ENCODE assay signal across 20 cellular contexts in the genomic region with DNA sequence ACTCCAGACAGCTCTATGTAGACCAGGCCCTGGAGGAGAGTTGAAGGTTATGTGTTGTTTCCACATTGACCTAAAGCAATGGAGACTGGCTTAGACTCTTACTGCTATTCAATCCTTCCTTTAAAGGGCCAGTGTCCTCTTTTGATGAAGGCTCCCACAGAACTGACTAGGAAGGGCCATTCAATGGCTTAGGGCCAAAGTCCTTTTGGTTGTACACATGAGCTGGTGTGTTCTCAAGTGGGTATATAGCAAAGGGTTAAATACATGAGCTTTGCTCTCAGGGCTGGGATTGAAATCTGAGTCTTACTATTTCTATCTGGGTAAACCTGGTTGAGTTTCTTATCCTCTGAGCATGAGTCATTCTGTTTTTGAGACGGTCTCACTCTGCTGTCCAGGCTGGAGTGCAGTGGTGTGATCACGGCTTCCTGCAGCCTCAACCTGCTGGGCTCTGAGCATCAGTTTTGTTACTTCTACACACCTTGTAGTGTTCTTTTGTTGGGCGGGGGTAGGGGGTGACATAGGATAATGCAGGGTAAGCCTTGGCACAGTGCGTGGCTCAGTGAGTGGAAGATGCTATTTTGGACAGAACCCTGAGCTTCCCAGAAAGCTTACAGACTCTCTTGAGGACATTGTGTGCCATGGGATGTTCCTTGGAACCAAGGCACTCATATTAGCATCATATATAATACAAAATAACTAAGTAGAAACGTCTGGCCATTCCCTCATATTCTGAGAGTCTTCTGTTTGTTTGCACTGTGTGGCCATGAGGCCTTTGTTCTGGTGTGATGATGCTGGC.
A peak's percentile ranks its signal among the peaks of the same experiment; 100 is the strongest.
DNase-seq lines count a peak whose midpoint lies in the region; FAIRE-seq and TF ChIP-seq lines count a peak whose summit lies in the region.
"Had no signal": no experiment of that assay in that cellular context is flagged by ENCODE, and none has a peak within 500 bp of the region (broad histone marks: within the 10 kb centered on the region; RNA-seq: fewer than 3 reads in every experiment).

No MANE protein-coding gene starts in this region.

- in situ Hi-C loops in HAP-1 (cut with MboI; ENCODE audit: low sequenced_read_pairs): no loop called here

- no peak for TF ChIP-seq POLR2A in breast epithelium (IDR thresholded peaks at IDR 0.05)

- no peaks in the 10 kb centered on the region for H3K4me1 Mint-ChIP-seq in MCF 10A (ENCODE audit: insufficient read depth, unreplicated experiment)
- H3K4me1 Mint-ChIP-seq: memory B cell, neural crest cell had no signal

- TF ChIP-seq CTCF in MCF 10A (IDR thresholded peaks at IDR 0.05; ENCODE audit: unreplicated experiment) (no peak), breast epithelium (IDR thresholded peaks at IDR 0.05) (no peak), foreskin fibroblast (IDR thresholded peaks at IDR 0.05; ENCODE audit: low read depth, low read length) (no peak)

- no peak for FAIRE-seq in small intestine (lab: Jason Lieb, UNC)
- FAIRE-seq: GM18507 had no signal

- no peak overlapping the region for H3K4me3 Mint-ChIP-seq in MCF 10A (ENCODE audit: unreplicated experiment)
- H3K4me3 Mint-ChIP-seq: activated CD8-positive, alpha-beta T cell treated with anti-CD3 and anti-CD28 coated beads for 36 hours; CD8-positive, alpha-beta T cell; dendritic cell treated with granulocyte-macrophage colony-stimulating factor and Interleukin-4, amounts not matched to agents 40 ng/mL and 50 ng/mL, for 4 days; memory B cell; neural crest cell had no signal

- H3K27me3 Mint-ChIP-seq in MCF 10A (ENCODE audit: insufficient read depth, unreplicated experiment): no peaks in the 10 kb centered on the region

- peak overlapping the region; percentile 21 for H3K27ac Mint-ChIP-seq in MCF 10A (ENCODE audit: low read depth, unreplicated experiment)
- H3K27ac Mint-ChIP-seq: activated CD8-positive, alpha-beta T cell treated with anti-CD3 and anti-CD28 coated beads for 36 hours; CD8-positive, alpha-beta T cell; dendritic cell treated with granulocyte-macrophage colony-stimulating factor and Interleukin-4, amounts not matched to agents 40 ng/mL and 50 ng/mL, for 4 days; memory B cell had no signal

- H3K4me3 ChIP-seq in breast epithelium (no peak overlapping the region), foreskin fibroblast (ENCODE audit: low read depth in 1 of 2, low read length in 2 of 2) (no peak overlapping the region), small intestine (ENCODE audit: low read depth in 1 of 2, low read length in 2 of 2) (no peak overlapping the region), HAP-1 (no peak overlapping the region)
- H3K4me3 ChIP-seq: thyroid gland had no signal

- peaks cover 41% of the 10 kb centered on the region for H3K36me3 Mint-ChIP-seq in MCF 10A (ENCODE audit: insufficient read depth, unreplicated experiment)

- POLR2A ChIA-PET in MCF 10A (lab: Yijun Ruan, JAX): interaction anchor here (0.5 to 0.8 kb wide), 2 partner anchors 298 to 308 kb away, joined by 3 read pairs; no protein-coding TSS in a partner anchor

- peaks cover 1% of the 10 kb centered on the region for H3K9me3 Mint-ChIP-seq in MCF 10A (ENCODE audit: unreplicated experiment)
- H3K9me3 Mint-ChIP-seq: dendritic cell treated with granulocyte-macrophage colony-stimulating factor and Interleukin-4, amounts not matched to agents 40 ng/mL and 50 ng/mL, for 4 days had no signal

- H3K36me3 ChIP-seq in breast epithelium (peaks cover 8% of the 10 kb centered on the region), small intestine (ENCODE audit: control insufficient read depth in 2 of 2, insufficient read depth in 2 of 2, low read length in 2 of 2) (peaks cover 6 to 7% of the 10 kb centered on the region in 2 donors), HAP-1 (replicated peaks) (peaks cover 25% of the 10 kb centered on the region)

- no TSS peak for BruUV-seq in MCF 10A (replicated peaks; lab: Mats Ljungman, UMichigan)

- intact Hi-C loops in MCF 10A (cut with micrococcal nuclease): no loop called here
- intact Hi-C loops in breast epithelium (cut with DNase I; ENCODE audit: low total_unique reads): no loop called here

- no peaks in the 10 kb centered on the region for H3K27me3 ChIP-seq in breast epithelium
- no peaks in the 10 kb centered on the region for H3K27me3 ChIP-seq in small intestine (ENCODE audit: control insufficient read depth in 2 of 2, insufficient read depth in 2 of 2, low read length in 2 of 2)
- no peaks in the 10 kb centered on the region for H3K27me3 ChIP-seq in HAP-1 (ENCODE audit: low read depth)
- H3K27me3 ChIP-seq: thyroid gland had no signal

- H3K27ac ChIP-seq in breast epithelium (no peak overlapping the region), small intestine (ENCODE audit: low read depth in 1 of 2, low read length in 1 of 2) (no peak overlapping the region)
- H3K27ac ChIP-seq: thyroid gland had no signal

- no peaks in the 10 kb centered on the region for H3K9me3 ChIP-seq in breast epithelium
- H3K9me3 ChIP-seq in small intestine (ENCODE audit: control insufficient read depth, low read depth): no peaks in the 10 kb centered on the region
- no peaks in the 10 kb centered on the region for H3K9me3 ChIP-seq in HAP-1
- H3K9me3 ChIP-seq: thyroid gland had no signal

- H3K4me1 ChIP-seq in breast epithelium (no peaks in the 10 kb centered on the region), small intestine (ENCODE audit: control insufficient read depth in 2 of 2, insufficient read depth in 1 of 2, low read depth in 1 of 2, low read length in 1 of 2) (no peaks in the 10 kb centered on the region), HAP-1 (no peaks in the 10 kb centered on the region)

- CTCF ChIA-PET in MCF 10A (lab: Yijun Ruan, JAX): interaction anchor here (0.6 to 1.6 kb wide), 2 partner anchors 173 to 310 kb away, joined by 3 to 6 read pairs; no protein-coding TSS in a partner anchor

- DNase-seq in MCF 10A (ENCODE audit: unreplicated experiment) (peak; percentile 12), breast epithelium (ENCODE audit: low spot score in 2 of 2) (no peak), amniotic epithelial cell (ENCODE audit: low read depth) (peak; percentile 48), foreskin fibroblast (peak; percentile 18 to 30), small intestine (peak; percentile 84), HAP-1 (ENCODE audit: low spot score in 2 of 2) (no peak), NCI-H510A (lab: John Stamatoyannopoulos, UW) (no peak)
- DNase-seq in stimulated activated CD4-positive, alpha-beta T cell treated with anti-CD3 and anti-CD28 coated beads, Interleukin-2, amount 100 ng/mL, for 24 hours: no peak
- DNase-seq: ACHN; activated CD8-positive, alpha-beta T cell treated with anti-CD3 and anti-CD28 coated beads for 36 hours; amygdala; CD8-positive, alpha-beta T cell; NCI-H1048; right cardiac atrium; stimulated activated CD4-positive, alpha-beta T cell treated with anti-CD3 and anti-CD28 coated beads, Interleukin-4, amount 100 ng/mL, for 1 hour; thyroid gland had no signal

- 47 to 62% (median 47%) methylated on average over 5 of the region's 5 CpGs for WGBS in small intestine, 3 donors

Comparison
In these comparisons a context has a peak if more than half of its experiments do, and no peak if none do; other contexts are left out.
1. DNase-seq: peak in MCF 10A (single experiment), amniotic epithelial cell (single experiment), foreskin fibroblast (2 of 2) and small intestine (single experiment); none in breast epithelium (0 of 2), HAP-1 (0 of 2), stimulated activated CD4-positive, alpha-beta T cell treated with anti-CD3 and anti-CD28 coated beads, Interleukin-2, amount 100 ng/mL, for 24 hours (0 of 2) and NCI-H510A (single experiment).